8 cellular contexts compared by ENCODE assay signal in the genomic region with DNA sequence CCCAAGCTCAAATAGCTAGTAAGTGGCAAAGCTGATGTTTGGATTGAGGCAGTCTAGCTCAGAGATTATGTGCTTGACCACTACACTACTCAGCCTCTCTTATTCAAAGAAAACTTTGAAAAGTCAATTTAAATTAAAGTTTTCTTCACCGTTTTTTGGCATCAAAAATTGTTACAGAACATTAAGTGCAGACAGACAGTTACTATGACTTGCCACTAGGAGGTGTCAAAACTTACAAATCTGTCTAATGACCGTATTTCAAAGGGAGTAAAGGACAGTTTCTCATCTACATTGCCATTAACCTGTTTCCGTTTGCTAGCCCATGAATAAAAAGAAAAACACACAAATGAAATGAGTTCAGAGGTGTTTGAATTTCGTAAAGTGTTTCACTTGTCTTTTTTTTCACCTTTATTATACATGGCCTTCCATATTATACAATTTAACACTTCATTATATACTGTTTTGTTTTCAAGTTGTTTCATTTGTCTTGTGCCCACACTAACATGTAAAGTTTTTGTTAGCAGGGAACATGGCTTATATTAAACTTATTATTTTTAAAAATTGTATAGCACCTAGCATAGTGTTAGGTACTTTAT. TPM values are rescaled to one million over a fixed set of nuclear protein-coding genes. Genes with fewer than 3 reads are reported as not detected.
A peak's percentile ranks its signal among the peaks of the same experiment; 100 is the strongest.
DNase-seq lines count a peak whose midpoint lies in the region; ATAC-seq and TF ChIP-seq lines count a peak whose summit lies in the region.

No MANE protein-coding gene starts in this region.

- peak; percentile 71 to 73 for ATAC-seq in activated T-cell treated with anti-CD3 and anti-CD28 coated beads, Interleukin-2, amount 50 U/mL, for 72 hours (replicated peaks in 1 of 2)
- ATAC-seq in HCT116 (peak; percentile 88), activated B cell treated with CpG ODN at 0.5 μM for 24 hours (ENCODE audit: low read depth) (peak; percentile 91)
- peak; percentile 65 for ATAC-seq in stimulated activated naive CD8-positive, alpha-beta T cell treated with anti-CD3 and anti-CD28 coated beads, Interleukin-15, Interleukin-2, amounts not matched to agents 100 U/mL and 50 U/mL, for 24 hours

- H3K36me3 Mint-ChIP-seq in activated T-cell treated with anti-CD3 and anti-CD28 coated beads, Interleukin-2, amount 50 U/mL, for 72 hours (ENCODE audit: insufficient read depth in 2 of 2), result no peaks in the 10 kb centered on the region
- no peaks in the 10 kb centered on the region for H3K36me3 Mint-ChIP-seq in activated B cell treated with CpG ODN at 0.5 μM for 24 hours (ENCODE audit: low read depth)

- no peaks in the 10 kb centered on the region for H3K9me2 ChIP-seq in HCT116 (ENCODE audit: insufficient read depth)

- no peaks in the 10 kb centered on the region for H3K9me3 Mint-ChIP-seq in activated T-cell treated with anti-CD3 and anti-CD28 coated beads, Interleukin-2, amount 50 U/mL, for 72 hours
- no peaks in the 10 kb centered on the region for H3K9me3 Mint-ChIP-seq in activated B cell treated with CpG ODN at 0.5 μM for 24 hours

- no peak for TF ChIP-seq POLR2A in HCT116 (IDR thresholded peaks at IDR 0.05; ENCODE audit: borderline replicate concordance, extremely low read depth, insufficient read depth, insufficient read length)

- no peak overlapping the region for H3K27ac Mint-ChIP-seq in activated T-cell treated with anti-CD3 and anti-CD28 coated beads, Interleukin-2, amount 50 U/mL, for 72 hours
- H3K27ac Mint-ChIP-seq in activated B cell treated with CpG ODN at 0.5 μM for 24 hours, result no peak overlapping the region

- DNase-seq in activated T-cell treated with anti-CD3 and anti-CD28 coated beads, Interleukin-2, amount 50 U/mL, for 72 hours, result peak in 1 of 2 donors; percentile 15
- DNase-seq in activated T-cell treated with anti-CD3 and anti-CD28 coated beads for 4 hours (no peak), HCT116 (ENCODE audit: low read depth, low spot score) (peak; percentile 42), NCI-H1930 (lab: John Stamatoyannopoulos, UW) (peak; percentile 15 to 19), activated B cell treated with CpG ODN at 0.5 μM for 24 hours (no peak), hepatic stellate cell (ENCODE audit: low spot score) (peak; percentile 42)
- DNase-seq in stimulated activated naive CD8-positive, alpha-beta T cell treated with anti-CD3 and anti-CD28 coated beads, Interleukin-15, Interleukin-2, amounts not matched to agents 100 U/mL and 50 U/mL, for 24 hours, result no peak
- DNase-seq in activated CD4-positive, alpha-beta T cell treated with anti-CD3 and anti-CD28 coated beads, Interleukin-2, amount 50 U/mL, for 4 hours, result no peak

- no peaks in the 10 kb centered on the region for H3K27me3 Mint-ChIP-seq in activated T-cell treated with anti-CD3 and anti-CD28 coated beads, Interleukin-2, amount 50 U/mL, for 72 hours (ENCODE audit: low read depth)
- H3K27me3 Mint-ChIP-seq in activated B cell treated with CpG ODN at 0.5 μM for 24 hours, result peaks cover 2% of the 10 kb centered on the region

- TF ChIP-seq CTCF in HCT116 (IDR thresholded peaks at IDR 0.05 in 2 of 3, conservative IDR thresholded peaks at IDR 0.05 in 1 of 3; ENCODE audit: borderline replicate concordance in 1 of 3, insufficient read depth in 1 of 3, low read depth in 2 of 3, low read length in 2 of 3) (peak; percentile 67 to 86 (median 71)), activated B cell treated with CpG ODN at 0.5 μM for 24 hours (IDR thresholded peaks at IDR 0.05) (peak; percentile 97)

- H3K4me3 Mint-ChIP-seq in activated T-cell treated with anti-CD3 and anti-CD28 coated beads, Interleukin-2, amount 50 U/mL, for 72 hours, result no peak overlapping the region
- H3K4me3 Mint-ChIP-seq in activated B cell treated with CpG ODN at 0.5 μM for 24 hours, result no peak overlapping the region

- no peaks in the 10 kb centered on the region; a peak in 1 of 4 replicates for H3K4me1 ChIP-seq in HCT116 (ENCODE audit: control insufficient read depth in 1 of 2, insufficient read depth in 2 of 2, low read length in 2 of 2)

- BruUV-seq in HCT116 (replicated peaks; lab: Mats Ljungman, UMichigan), result no TSS peak

- peak overlapping the region; percentile 55 for H2AFZ ChIP-seq in HCT116 (ENCODE audit: low read depth, low read length, poor library complexity, severe bottlenecking)

- H4K20me1 ChIP-seq in HCT116 (ENCODE audit: insufficient read depth), result no peaks in the 10 kb centered on the region

- no peaks in the 10 kb centered on the region for H3K36me3 ChIP-seq in HCT116 (ENCODE audit: control insufficient read depth in 1 of 2, insufficient read depth in 2 of 2, low read length in 2 of 2)

- POLR2A ChIA-PET in HCT116 (lab: Charles Lee) (no interaction called here), activated B cell treated with CpG ODN at 0.5 μM for 24 hours (lab: Charles Lee) (interaction anchor here (1.3 kb wide), 1 partner anchor 60 kb away, joined by 3 read pairs; the partner anchor contains the start of gene DIPK1A)

- H3K9ac ChIP-seq in HCT116 (ENCODE audit: low read length), result no peak overlapping the region

- CTCF ChIA-PET in HCT116 (lab: Charles Lee), result interaction anchor here (2.0 to 2.6 kb wide), 2 partner anchors 41 kb away, joined by 10 to 14 read pairs; no protein-coding TSS in a partner anchor
- CTCF ChIA-PET in activated B cell treated with CpG ODN at 0.5 μM for 24 hours (lab: Charles Lee), result interaction anchor here (0.6 to 7.5 kb wide), 5 partner anchors 17 to 162 kb away, joined by 3 to 97 read pairs (median 5); no protein-coding TSS in a partner anchor

- RAD21 ChIA-PET in HCT116 (lab: Charles Lee; ENCODE audit: low non-redundant PET in 1 of 2, low total read pairs in 2 of 2, uncharacterized antibody in 2 of 2, unreplicated experiment in 2 of 2), result no interaction called here

- no peaks in the 10 kb centered on the region for H3K4me1 Mint-ChIP-seq in activated T-cell treated with anti-CD3 and anti-CD28 coated beads, Interleukin-2, amount 50 U/mL, for 72 hours (ENCODE audit: low read depth)
- H3K4me1 Mint-ChIP-seq in activated B cell treated with CpG ODN at 0.5 μM for 24 hours, result peaks cover 11% of the 10 kb centered on the region

- H3K27me3 ChIP-seq in HCT116 (ENCODE audit: insufficient read depth, low read length), result no peaks in the 10 kb centered on the region

- no peak overlapping the region for H3K27ac ChIP-seq in HCT116 (ENCODE audit: low read depth, low read length)

- no peaks in the 10 kb centered on the region for H3K9me3 ChIP-seq in HCT116 (ENCODE audit: control insufficient read depth in 1 of 2, insufficient read depth in 1 of 2, low read depth in 1 of 2, low read length in 2 of 2)

- intact Hi-C loops in HCT116 (cut with micrococcal nuclease), result loop anchor here (1.0 kb wide), 1 partner anchor 41 kb away; no protein-coding TSS in a partner anchor
- intact Hi-C loops in activated B cell treated with CpG ODN at 0.5 μM for 24 hours (cut with micrococcal nuclease), result loop anchor here (1.0 to 5.0 kb wide), 5 partner anchors 41 to 826 kb away; no protein-coding TSS in a partner anchor

- H3K4me2 ChIP-seq in HCT116 (ENCODE audit: low read length), result peak overlapping the region; percentile 27; the same call in 1 of the 2 replicates

- peak; percentile 76 for TF ChIP-seq RAD21 in HCT116 (IDR thresholded peaks at IDR 0.05; ENCODE audit: low read depth)

- no peaks in the 10 kb centered on the region for H3K79me2 ChIP-seq in HCT116 (ENCODE audit: insufficient read depth, low read length)

- no peak overlapping the region for H3K4me3 ChIP-seq in HCT116 (replicated peaks in 1 of 2; ENCODE audit: low read depth in 1 of 2, low read length in 2 of 2)

TF ChIP-seq in HCT116, 20 proteins besides CTCF, POLR2A, EP300 and RAD21:
- TF ChIP-seq EZH2 (IDR thresholded peaks at IDR 0.05), result no peak
- TF ChIP-seq MAX (IDR thresholded peaks at IDR 0.05), result no peak
- no peak for TF ChIP-seq SRF (IDR thresholded peaks at IDR 0.05; ENCODE audit: low read depth)
- no peak for TF ChIP-seq FOSL1 (IDR thresholded peaks at IDR 0.05; ENCODE audit: low read depth)
- no peak for TF ChIP-seq ATF3 (IDR thresholded peaks at IDR 0.05)

RNA-seq across cellular contexts. Expression of gene MTF2, which starts 57.4 kb away (rescaled TPM):
- total RNA-seq in activated T-cell treated with anti-CD3 and anti-CD28 coated beads, Interleukin-2, amount 50 U/mL, for 72 hours, result 10 to 100 TPM; 45.6 to 51.7 TPM
- total RNA-seq in HCT116 (2021; ENCODE audit: unreplicated experiment) (45.5 TPM), activated B cell treated with CpG ODN at 0.5 μM for 24 hours (49.1 and 59.7 TPM in 2 replicates)
- 25.2 and 25.9 TPM in 2 replicates for polyA plus RNA-seq in HCT116 (2012)

Comparison
In these comparisons a context has a peak if more than half of its experiments do, and no peak if none do; other contexts are left out.
1. DNase-seq: peak in HCT116 (single experiment), NCI-H1930 (2 of 2) and hepatic stellate cell (single experiment); none in activated T-cell treated with anti-CD3 and anti-CD28 coated beads for 4 hours (single experiment), activated B cell treated with CpG ODN at 0.5 μM for 24 hours (single experiment), stimulated activated naive CD8-positive, alpha-beta T cell treated with anti-CD3 and anti-CD28 coated beads, Interleukin-15, Interleukin-2, amounts not matched to agents 100 U/mL and 50 U/mL, for 24 hours (single experiment) and activated CD4-positive, alpha-beta T cell treated with anti-CD3 and anti-CD28 coated beads, Interleukin-2, amount 50 U/mL, for 4 hours (0 of 2).
2. Peak in every context shown above with its lines, with median percentiles within 50 percentile points of each other: ATAC-seq.